9 cellular contexts compared by ENCODE assay signal in genomic region chr22:17119481-17120202, GRCh38. TPM values are rescaled to one million over a fixed set of nuclear protein-coding genes. Genes with fewer than 3 reads are reported as not detected.
DNase-seq lines count a peak whose midpoint lies in the region; TF ChIP-seq lines count a peak whose summit lies in the region.
"Had no signal": no experiment of that assay in that cellular context is flagged by ENCODE, and none has a peak within 500 bp of the region (broad histone marks: within the 10 kb centered on the region; RNA-seq: fewer than 3 reads in every experiment).

No MANE protein-coding gene starts in this region.

- DNase-seq in ELF-1 (ENCODE audit: low read depth, low spot score) (peak; percentile 86), Karpas-422 (peak; percentile 78), ecto neural progenitor cell (ENCODE audit: low spot score) (peak; percentile 72), medulla oblongata (ENCODE audit: extremely low spot score) (no peak), SHP77 treated with DMSO at 0.1 percent for 48 hours (lab: John Stamatoyannopoulos, UW) (no peak), SW 1271 (lab: John Stamatoyannopoulos, UW) (no peak), NCI-H2107 (lab: John Stamatoyannopoulos, UW) (no peak)
- DNase-seq: NK-92 treated with Interleukin-12 subunit alpha and Interleukin-12 subunit beta, amount 100 ng/mL, for 24 hours had no signal

- no peaks in the 10 kb centered on the region for H3K36me3 ChIP-seq in Karpas-422 (ENCODE audit: insufficient read depth, low read length)
- no peaks in the 10 kb centered on the region for H3K36me3 ChIP-seq in neural cell (ENCODE audit: insufficient read depth, low read length)

- H3K9ac ChIP-seq in Karpas-422 (ENCODE audit: low read length), result no peak overlapping the region
- no peak overlapping the region for H3K9ac ChIP-seq in neural cell (ENCODE audit: low read length)

- H3K4me3 ChIP-seq in Karpas-422 (ENCODE audit: low read length), result no peak overlapping the region
- H3K4me3 ChIP-seq in neural cell (ENCODE audit: low read length), result peak overlapping the region; percentile 76

- no peaks in the 10 kb centered on the region for H3K9me3 ChIP-seq in Karpas-422 (ENCODE audit: low read length)
- no peaks in the 10 kb centered on the region for H3K9me3 ChIP-seq in neural cell (ENCODE audit: low read length)

- TF ChIP-seq CTCF in neural cell (IDR thresholded peaks at IDR 0.05; ENCODE audit: poor library complexity, severe bottlenecking), result no peak

- H3K9me2 ChIP-seq in Karpas-422 (replicated peaks; ENCODE audit: insufficient read depth, low read length) (no peaks in the 10 kb centered on the region), neural cell (ENCODE audit: insufficient read depth, low read length) (no peaks in the 10 kb centered on the region)

- H2AFZ ChIP-seq in Karpas-422 (ENCODE audit: low read length) (no peak overlapping the region), neural cell (ENCODE audit: low read depth, low read length) (no peak overlapping the region)

- H3K4me2 ChIP-seq in Karpas-422 (ENCODE audit: low read depth, low read length, poor library complexity, severe bottlenecking) (no peak overlapping the region), neural cell (ENCODE audit: low read length) (no peak overlapping the region)

- no peak for TF ChIP-seq RAD21 in neural cell (conservative IDR thresholded peaks at IDR 0.05)

- no peaks in the 10 kb centered on the region for H3K4me1 ChIP-seq in Karpas-422 (ENCODE audit: low read length)

- H3K27me3 ChIP-seq in Karpas-422 (ENCODE audit: low read length) (no peaks in the 10 kb centered on the region), neural cell (ENCODE audit: insufficient read depth, low read depth, low read length) (no peaks in the 10 kb centered on the region)

- no peak for TF ChIP-seq EP300 in neural cell (conservative IDR thresholded peaks at IDR 0.05; ENCODE audit: poor library complexity, severe bottlenecking)

- H4K20me1 ChIP-seq in Karpas-422 (ENCODE audit: insufficient read depth, low read depth, low read length) (peaks cover 4% of the 10 kb centered on the region; the same call in 1 of the 2 replicates), neural cell (ENCODE audit: insufficient read depth) (no peaks in the 10 kb centered on the region)

- H3F3A ChIP-seq in neural cell (ENCODE audit: insufficient read depth, low read length, poor library complexity, severe bottlenecking), result no peaks in the 10 kb centered on the region

- no peaks in the 10 kb centered on the region for H3K79me2 ChIP-seq in Karpas-422 (ENCODE audit: low read length)
- peaks cover 7% of the 10 kb centered on the region for H3K79me2 ChIP-seq in neural cell (replicated peaks; ENCODE audit: insufficient read depth, low read length)

- H3K27ac ChIP-seq in Karpas-422 (ENCODE audit: low read length) (no peak overlapping the region), neural cell (ENCODE audit: low read length) (no peak overlapping the region)

TF ChIP-seq in neural cell, 6 proteins besides CTCF, POLR2A, EP300 and RAD21:
- TF ChIP-seq POLR2AphosphoS5 (IDR thresholded peaks at IDR 0.05) (no peak), MXI1 (conservative IDR thresholded peaks at IDR 0.05; ENCODE audit: poor library complexity, severe bottlenecking) (no peak), REST (IDR thresholded peaks at IDR 0.05; ENCODE audit: borderline replicate concordance) (no peak), TAF1 (IDR thresholded peaks at IDR 0.05; ENCODE audit: low read depth) (no peak), EZH2 (IDR thresholded peaks at IDR 0.05; ENCODE audit: borderline replicate concordance, insufficient read depth, low read length, poor library complexity, severe bottlenecking) (no peak), SMC3 (conservative IDR thresholded peaks at IDR 0.05; ENCODE audit: poor library complexity) (no peak)
TF ChIP-seq in neural cell: peak in this region for 0.

RNA-seq across cellular contexts. Expression of gene TMEM121B, which starts 1.5 kb away (rescaled TPM):
- 0.04 and 0.76 TPM in 2 replicates for total RNA-seq in Karpas-422 (2014; rRNA removed; shearing (Covaris generic); ENCODE audit: low replicate concordance)
- 15.8 and 16.8 TPM in 2 replicates for polyA plus RNA-seq in neural cell
- polyA minus RNA-seq in neural cell, result 24.6 and 26.7 TPM in 2 replicates

RNA-seq across cellular contexts. Expression of gene IL17RA, which starts 34.8 kb away (rescaled TPM):
- total RNA-seq in Karpas-422 (2014; rRNA removed; shearing (Covaris generic); ENCODE audit: low replicate concordance), result 5.8 and 7.1 TPM in 2 replicates
- 0.08 and 0.52 TPM in 2 replicates for polyA plus RNA-seq in neural cell
- 0.12 and 0.24 TPM in 2 replicates for polyA minus RNA-seq in neural cell

RNA-seq across cellular contexts. Expression of gene HDHD5, which starts 39.4 kb away (rescaled TPM):
- total RNA-seq in Karpas-422 (2014; rRNA removed; shearing (Covaris generic); ENCODE audit: low replicate concordance), result 29.8 and 61.2 TPM in 2 replicates
- polyA plus RNA-seq in neural cell, result 91.3 and 95.3 TPM in 2 replicates
- polyA minus RNA-seq in neural cell, result 44.5 and 51.9 TPM in 2 replicates

Comparison
In these comparisons a context has a peak if more than half of its experiments do, and no peak if none do; other contexts are left out.
1. DNase-seq: peak in ELF-1 (single experiment), Karpas-422 (single experiment) and ecto neural progenitor cell (single experiment); none in medulla oblongata (single experiment), SHP77 treated with DMSO at 0.1 percent for 48 hours (single experiment), SW 1271 (0 of 2) and NCI-H2107 (single experiment).